24 cellular contexts compared by ENCODE assay signal in the genomic region with DNA sequence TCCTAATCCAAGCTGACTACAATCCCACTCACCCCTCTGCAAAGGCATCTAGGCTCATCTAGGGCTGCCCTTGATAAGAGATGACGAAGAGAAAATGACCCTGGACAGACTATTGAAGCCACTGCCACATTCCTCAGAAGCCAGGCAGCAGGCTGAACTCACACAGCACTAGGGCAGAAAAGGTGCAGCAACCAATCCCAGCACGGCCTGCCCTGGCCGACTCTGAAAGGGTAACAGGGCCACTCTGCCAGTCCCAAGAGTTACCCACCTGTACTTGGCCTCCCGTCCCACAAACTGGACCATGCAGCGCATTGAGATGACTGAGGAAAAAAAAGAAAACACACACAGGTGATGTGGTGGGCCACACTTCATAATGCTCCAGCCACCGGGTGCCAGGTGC. TPM values are rescaled to one million over a fixed set of nuclear protein-coding genes. Genes with fewer than 3 reads are reported as not detected.
A peak's percentile ranks its signal among the peaks of the same experiment; 100 is the strongest.
DNase-seq lines count a peak whose midpoint lies in the region; ATAC-seq, FAIRE-seq and TF ChIP-seq lines count a peak whose summit lies in the region.
"Had no signal": no experiment of that assay in that cellular context is flagged by ENCODE, and none has a peak within 500 bp of the region (broad histone marks: within the 10 kb centered on the region; RNA-seq: fewer than 3 reads in every experiment).

No MANE protein-coding gene starts in this region.

- H3K4me3 ChIP-seq in left ventricle myocardium inferior (no peak overlapping the region), bronchial epithelial cell (ENCODE audit: low read depth, low read length) (no peak overlapping the region)
- H3K4me3 ChIP-seq: GM12878 had no signal

- H3K27ac ChIP-seq in left ventricle myocardium inferior (replicated peaks): peak overlapping the region; percentile 85
- H3K27ac ChIP-seq: RWPE1 had no signal

- no peaks in the 10 kb centered on the region for H3K9me3 Mint-ChIP-seq in progenitor cell of endocrine pancreas (ENCODE audit: low read depth)
- H3K9me3 Mint-ChIP-seq: CD8-positive, alpha-beta T cell; IgD-negative memory B cell had no signal

- no peaks in the 10 kb centered on the region for H3K9me3 ChIP-seq in left ventricle myocardium inferior (replicated peaks)
- H3K9me3 ChIP-seq: Caco-2 had no signal

- peak overlapping the region; percentile 16 for H3K27ac Mint-ChIP-seq in progenitor cell of endocrine pancreas
- H3K27ac Mint-ChIP-seq: CD8-positive, alpha-beta T cell had no signal

- H3K4me1 Mint-ChIP-seq in progenitor cell of endocrine pancreas (ENCODE audit: low read depth): peaks cover 6% of the 10 kb centered on the region

- H3K36me3 Mint-ChIP-seq in progenitor cell of endocrine pancreas (ENCODE audit: insufficient read depth): peaks cover 12% of the 10 kb centered on the region

- H3K36me3 ChIP-seq in left ventricle myocardium inferior (peaks cover 73% of the 10 kb centered on the region), bronchial epithelial cell (ENCODE audit: control insufficient read depth, insufficient read depth, low read length) (peaks cover 34% of the 10 kb centered on the region)

- peak; percentile 32 for FAIRE-seq in bronchial epithelial cell (lab: Jason Lieb, UNC)
- FAIRE-seq: G401.6, GM12878 had no signal

- no peak for TF ChIP-seq CTCF in left ventricle myocardium inferior (IDR thresholded peaks at IDR 0.05; ENCODE audit: borderline replicate concordance)
- no peak for TF ChIP-seq CTCF in bronchial epithelial cell (IDR thresholded peaks at IDR 0.05; ENCODE audit: insufficient read depth, low read length, severe bottlenecking)
- no peak for TF ChIP-seq CTCF in progenitor cell of endocrine pancreas (IDR thresholded peaks at IDR 0.05; ENCODE audit: unreplicated experiment)

- no peaks in the 10 kb centered on the region for H3K27me3 ChIP-seq in left ventricle myocardium inferior (ENCODE audit: low read depth)
- H3K27me3 ChIP-seq in bronchial epithelial cell (ENCODE audit: control insufficient read depth, insufficient read depth, low read length): no peaks in the 10 kb centered on the region

- ATAC-seq in left cardiac atrium: no peak
- no peak for ATAC-seq in HG03039 (IDR thresholded peaks at IDR 0.05; ENCODE audit: unreplicated experiment)

- no peak for DNase-seq in left ventricle myocardium inferior
- no peak for DNase-seq in left cardiac atrium
- DNase-seq in bronchial epithelial cell (ENCODE audit: low read depth): no peak
- DNase-seq in progenitor cell of endocrine pancreas (ENCODE audit: low spot score, unreplicated experiment): no peak
- DNase-seq in NCI-H526 (lab: John Stamatoyannopoulos, UW): no peak
- no peak for DNase-seq in hippocampal formation (lab: John Stamatoyannopoulos, UW)
- DNase-seq: C1 segment of cervical spinal cord; Caco-2; CD8-positive, alpha-beta T cell; GOT3; HCEC 1CT; NCI-H1092; NCI-H1417 treated with DMSO at 0.1 percent for 48 hours; NCI-H1694 treated with DMSO at 0.1 percent for 48 hours; NCI-H2081; NCI-H2227 treated with DMSO at 0.1 percent for 48 hours; NCI-H69; SHP77 treated with DMSO at 0.1 percent for 48 hours had no signal

- intact Hi-C loops in left ventricle myocardium inferior (cut with micrococcal nuclease) (loop anchor here (10.0 kb wide), 1 partner anchor 82 kb away; no protein-coding TSS in a partner anchor), left cardiac atrium (cut with DNase I) (loop anchor here in 1 of 2 donors (5.0 kb wide), 1 partner anchor 70 kb away; no protein-coding TSS in a partner anchor)

- H3K27me3 Mint-ChIP-seq in progenitor cell of endocrine pancreas: no peaks in the 10 kb centered on the region
- H3K27me3 Mint-ChIP-seq: IgD-negative memory B cell had no signal

- H3K4me3 Mint-ChIP-seq in progenitor cell of endocrine pancreas (ENCODE audit: low read depth): no peak overlapping the region
- H3K4me3 Mint-ChIP-seq: CD8-positive, alpha-beta T cell; IgD-negative memory B cell had no signal

- peaks cover 100% of the 10 kb centered on the region for H3K4me1 ChIP-seq in left ventricle myocardium inferior
- H3K4me1 ChIP-seq: Caco-2 had no signal

RNA-seq across cellular contexts. Expression of a gene that starts 9.1 kb away (rescaled TPM):
- 162 TPM for total RNA-seq in left ventricle myocardium inferior
- 100 to 1,000 TPM; 178 to 214 TPM for total RNA-seq in left cardiac atrium
- 138 and 156 TPM in 2 replicates for total RNA-seq in bronchial epithelial cell
- total RNA-seq in progenitor cell of endocrine pancreas: 145 and 146 TPM in 2 replicates

RNA-seq across cellular contexts. Expression of a gene that starts 22.4 kb away (rescaled TPM):
- total RNA-seq in left ventricle myocardium inferior: 25.9 TPM
- total RNA-seq in left cardiac atrium: 10 to 100 TPM; 28.2 to 47.0 TPM
- total RNA-seq in bronchial epithelial cell: not detected in 2 replicates
- total RNA-seq in progenitor cell of endocrine pancreas: not detected in 2 replicates
- total RNA-seq: A673, Caco-2, GM12878 had no signal

RNA-seq across cellular contexts. Expression of a gene that starts 28.5 kb away (rescaled TPM):
- total RNA-seq in left ventricle myocardium inferior (6.0 TPM), left cardiac atrium (10 to 100 TPM; 15.1 to 15.5 TPM), bronchial epithelial cell (under 0.01 and 0.26 TPM in 2 replicates), progenitor cell of endocrine pancreas (not detected in 2 replicates)
- total RNA-seq: A673, Caco-2 had no signal

Comparison
In these comparisons a context has a peak if more than half of its experiments do, and no peak if none do; other contexts are left out.
1. RNA of a gene that starts 22.4 kb away (total RNA-seq): 28.2 to 47.0 TPM in left cardiac atrium and 25.9 TPM in left ventricle myocardium inferior (single experiment); not detected in progenitor cell of endocrine pancreas and not detected in bronchial epithelial cell; every median in the first group is over 10 times any median in the second.